ENCODE assay signal across 6 cellular contexts in genomic region chrX:2539586-2539985, GRCh38.
"Had no signal": no experiment of that assay in that cellular context is flagged by ENCODE, and none has a peak within 500 bp of the region (broad histone marks: within the 10 kb centered on the region; RNA-seq: fewer than 3 reads in every experiment).

No MANE protein-coding gene starts in this region.

- H2AFZ ChIP-seq: GM23248 had no signal

- H3K27ac ChIP-seq: GM23248 had no signal

- DNase-seq: GM23248, GOT3, H9, HCEC 1CT, IMR-90 had no signal

- ATAC-seq: K562 had no signal

- H3K4me3 ChIP-seq: GM23248, K562 had no signal

- H3K27ac Mint-ChIP-seq: H9 had no signal

- H3K4me3 Mint-ChIP-seq: H9 had no signal

- H3K9ac ChIP-seq: GM23248 had no signal
